8 cellular contexts compared by ENCODE assay signal in genomic region chr4:92387459-92388069, GRCh38.
DNase-seq lines count a peak whose midpoint lies in the region; ATAC-seq and TF ChIP-seq lines count a peak whose summit lies in the region.

No MANE protein-coding gene starts in this region.

- H3K27me3 ChIP-seq in OCI-LY3 (ENCODE audit: low read depth, low read length) (no peaks in the 10 kb centered on the region), esophagus muscularis mucosa (no peaks in the 10 kb centered on the region)

- H3K4me2 ChIP-seq in OCI-LY3 (ENCODE audit: low read length): no peak overlapping the region

- no peaks in the 10 kb centered on the region for H4K20me1 ChIP-seq in OCI-LY3 (ENCODE audit: insufficient read depth, low read length)

- H3K27ac ChIP-seq in OCI-LY3 (ENCODE audit: low read length) (no peak overlapping the region), esophagus muscularis mucosa (replicated peaks in 1 of 4) (no peak overlapping the region)

- DNase-seq in Calu3: peak; percentile 2
- DNase-seq in esophagus muscularis mucosa (ENCODE audit: extremely low spot score): no peak
- DNase-seq in progenitor cell of endocrine pancreas (ENCODE audit: low spot score, unreplicated experiment): no peak
- no peak for DNase-seq in activated T-cell treated with anti-CD3 and anti-CD28 coated beads, Interleukin-2, amount 50 U/mL, for 1 hour

- H3K36me3 Mint-ChIP-seq in Calu3 (ENCODE audit: insufficient read depth, unreplicated experiment) (no peaks in the 10 kb centered on the region), progenitor cell of endocrine pancreas (ENCODE audit: insufficient read depth) (no peaks in the 10 kb centered on the region)

- H2AFZ ChIP-seq in OCI-LY3 (ENCODE audit: low read depth, low read length): peak overlapping the region; percentile 59; the same call in 1 of the 2 replicates

- H3K9me3 ChIP-seq in OCI-LY3 (ENCODE audit: insufficient read depth, low read length) (no peaks in the 10 kb centered on the region), esophagus muscularis mucosa (no peaks in the 10 kb centered on the region)

- ATAC-seq in GM19395 (IDR thresholded peaks at IDR 0.05; ENCODE audit: unreplicated experiment) (peak; percentile 89), HG03378 (IDR thresholded peaks at IDR 0.05; ENCODE audit: unreplicated experiment) (peak; percentile 78), HG03135 (IDR thresholded peaks at IDR 0.05; ENCODE audit: unreplicated experiment) (no peak)

- H3K36me3 ChIP-seq in OCI-LY3 (replicated peaks; ENCODE audit: low read depth, low read length) (no peaks in the 10 kb centered on the region), esophagus muscularis mucosa (no peaks in the 10 kb centered on the region)

- no TSS peak for BruUV-seq in Calu3 (replicated peaks; lab: Mats Ljungman, UMichigan)

- no peaks in the 10 kb centered on the region for H3K4me1 ChIP-seq in OCI-LY3 (ENCODE audit: low read length)
- no peaks in the 10 kb centered on the region for H3K4me1 ChIP-seq in esophagus muscularis mucosa

- WGBS in esophagus muscularis mucosa: 94% methylated on average over 1 of the region's 1 CpG

- H3K9ac ChIP-seq in OCI-LY3 (ENCODE audit: low read length): no peak overlapping the region

- no peak overlapping the region for H3K27ac Mint-ChIP-seq in Calu3 (ENCODE audit: unreplicated experiment)
- H3K27ac Mint-ChIP-seq in progenitor cell of endocrine pancreas: no peak overlapping the region

- TF ChIP-seq CTCF in Calu3 (IDR thresholded peaks at IDR 0.05; ENCODE audit: unreplicated experiment) (peak; percentile 28), OCI-LY3 (IDR thresholded peaks at IDR 0.05; ENCODE audit: low read depth, low read length) (peak; percentile 66), esophagus muscularis mucosa (IDR thresholded peaks at IDR 0.05) (peak; percentile 8 to 48 (median 47)), progenitor cell of endocrine pancreas (IDR thresholded peaks at IDR 0.05; ENCODE audit: unreplicated experiment) (peak; percentile 73)

- intact Hi-C loops in Calu3 (cut with micrococcal nuclease; ENCODE audit: unreplicated experiment) (loop anchor here (2.0 kb wide), 1 partner anchor 215 kb away; no protein-coding TSS in a partner anchor), esophagus muscularis mucosa (cut with DNase I) (loop anchor here (10.0 kb wide), 1 partner anchor 1273 kb away; no protein-coding TSS in a partner anchor)

- no peaks in the 10 kb centered on the region for H3K4me1 Mint-ChIP-seq in Calu3 (ENCODE audit: low read depth, unreplicated experiment)
- H3K4me1 Mint-ChIP-seq in progenitor cell of endocrine pancreas (ENCODE audit: low read depth): no peaks in the 10 kb centered on the region

- H3K4me3 Mint-ChIP-seq in Calu3 (ENCODE audit: low read depth, unreplicated experiment) (no peak overlapping the region), progenitor cell of endocrine pancreas (ENCODE audit: low read depth) (no peak overlapping the region)

- CTCF ChIA-PET in Calu3 (lab: Charles Lee): no interaction called here

- H3K9me3 Mint-ChIP-seq in Calu3 (ENCODE audit: low read depth, unreplicated experiment): no peaks in the 10 kb centered on the region
- H3K9me3 Mint-ChIP-seq in progenitor cell of endocrine pancreas (ENCODE audit: low read depth): no peaks in the 10 kb centered on the region

- no peak for TF ChIP-seq EP300 in esophagus muscularis mucosa (IDR thresholded peaks at IDR 0.05)

- H3K79me2 ChIP-seq in OCI-LY3 (ENCODE audit: low read length): no peaks in the 10 kb centered on the region

- H3K27me3 Mint-ChIP-seq in Calu3 (ENCODE audit: unreplicated experiment): no peaks in the 10 kb centered on the region
- H3K27me3 Mint-ChIP-seq in progenitor cell of endocrine pancreas: no peaks in the 10 kb centered on the region

- no peak for TF ChIP-seq POLR2A in esophagus muscularis mucosa (IDR thresholded peaks at IDR 0.05; ENCODE audit: low read depth)

- no peak overlapping the region for H3K4me3 ChIP-seq in OCI-LY3 (ENCODE audit: low read length)
- no peak overlapping the region for H3K4me3 ChIP-seq in esophagus muscularis mucosa
